1 cellular context compared by ENCODE assay signal in genomic region chr16:16048904-16049582, GRCh38.
TF ChIP-seq lines count a peak whose summit lies in the region.

No MANE protein-coding gene starts in this region.

TF ChIP-seq in H1, 55 proteins besides CTCF, POLR2A, EP300 and RAD21:
- TF ChIP-seq SIX5 (IDR thresholded peaks at IDR 0.05; ENCODE audit: low read depth, low read length) (no peak), USF2 (IDR thresholded peaks at IDR 0.05; ENCODE audit: low read length) (peak; percentile 64)
